In genomic region chr1:7018826-7019225, GRCh38 we compare ENCODE assay signal across 21 cellular contexts.
"Had no signal": no experiment of that assay in that cellular context is flagged by ENCODE, and none has a peak within 500 bp of the region (broad histone marks: within the 10 kb centered on the region; RNA-seq: fewer than 3 reads in every experiment).

No MANE protein-coding gene starts in this region.

- ATAC-seq: T-cell had no signal

- H3K4me1 ChIP-seq: Peyer's patch had no signal

- H3K9me2 ChIP-seq: SK-N-SH had no signal

- H3K27ac ChIP-seq: PC-9, Peyer's patch had no signal

- H3K4me2 ChIP-seq: PC-9, SK-N-SH had no signal

- H2AFZ ChIP-seq: PC-9 had no signal

- H3K4me3 ChIP-seq: PC-9, Peyer's patch had no signal

- H3K36me3 ChIP-seq: Peyer's patch had no signal

- H3K27me3 ChIP-seq: Peyer's patch had no signal

- H3K9ac ChIP-seq: SK-N-SH had no signal

- H3K9me3 ChIP-seq: Peyer's patch, SK-N-SH had no signal

- DNase-seq: KBM-7; NCI-H1092; NCI-H1105 treated with DMSO at 0.1 percent for 48 hours; NCI-H1417 treated with DMSO at 0.1 percent for 48 hours; NCI-H146; NCI-H1694 treated with DMSO at 0.1 percent for 48 hours; NCI-H2029; NCI-H2081 treated with DMSO at 0.1 percent for 48 hours; NCI-H2171; NCI-H226; NCI-H446; NCI-H510A; NCI-H524 treated with DMSO at 0.1 percent for 48 hours; NCI-H774; NK-92 treated with Interleukin-12 subunit alpha and Interleukin-12 subunit beta, amount 100 ng/mL, for 24 hours; PC-9; Peyer's patch; SHP77; SK-N-SH; SW 1271; T-cell had no signal
